In genomic region chr21:34526618-34527290, GRCh38 we compare ENCODE assay signal across 8 cellular contexts. TPM values are rescaled to one million over a fixed set of nuclear protein-coding genes. Genes with fewer than 3 reads are reported as not detected.
DNase-seq lines count a peak whose midpoint lies in the region; ATAC-seq and TF ChIP-seq lines count a peak whose summit lies in the region.

No MANE protein-coding gene starts in this region.

- H3K9ac ChIP-seq in iPS-20b (ENCODE audit: low read depth, low read length) = peak overlapping the region; percentile 31; the same call in 1 of the 2 replicates

- CTCF ChIA-PET in AG04449 (lab: Yijun Ruan, JAX) = interaction anchor here (1.0 to 26.3 kb wide), 7 partner anchors 12 to 76 kb away, joined by 4 to 351 read pairs (median 8); no protein-coding TSS in a partner anchor

- intact Hi-C loops in gastrocnemius medialis (cut with DNase I; ENCODE audit: low total_unique reads) = no loop called here

- TF ChIP-seq CTCF in AG04449 (IDR thresholded peaks at IDR 0.05; ENCODE audit: insufficient read depth, low read length, missing control alignments) = no peak
- TF ChIP-seq CTCF in Peyer's patch (IDR thresholded peaks at IDR 0.05) = no peak
- no peak for TF ChIP-seq CTCF in gastrocnemius medialis (IDR thresholded peaks at IDR 0.05 in 4 of 5, conservative IDR thresholded peaks at IDR 0.05 in 1 of 5)

- H3K4me3 ChIP-seq in AG04449 (ENCODE audit: low read depth, low read length) (peak overlapping the region; percentile 67), Peyer's patch (peak overlapping the region; percentile 6 to 50 (median 32)), iPS-20b (ENCODE audit: low read length) (peak overlapping the region; percentile 36), gastrocnemius medialis (peak overlapping the region; percentile 30 to 49 (median 43))

- peak overlapping the region; percentile 60 to 90 (median 86) for H3K27ac ChIP-seq in Peyer's patch
- no peak overlapping the region for H3K27ac ChIP-seq in iPS-20b (ENCODE audit: low read length)
- peak overlapping the region; percentile 57 to 73 (median 68) for H3K27ac ChIP-seq in gastrocnemius medialis

- H3K36me3 ChIP-seq in Peyer's patch = no peaks in the 10 kb centered on the region
- no peaks in the 10 kb centered on the region for H3K36me3 ChIP-seq in iPS-20b (ENCODE audit: insufficient read depth, low read depth, low read length)
- H3K36me3 ChIP-seq in gastrocnemius medialis = peaks cover 0 to 17% of the 10 kb centered on the region in 2 donors

- H3K27me3 ChIP-seq in Peyer's patch (no peaks in the 10 kb centered on the region), iPS-20b (ENCODE audit: insufficient read depth, low read length) (peaks cover 17% of the 10 kb centered on the region; the same call in 1 of the 2 replicates), gastrocnemius medialis (no peaks in the 10 kb centered on the region)

- ATAC-seq in GM19463 (IDR thresholded peaks at IDR 0.05; ENCODE audit: unreplicated experiment) (peak; percentile 65), gastrocnemius medialis (peak; percentile 84 to 87), GM18861 (IDR thresholded peaks at IDR 0.05; ENCODE audit: unreplicated experiment) (no peak), GM19397 (IDR thresholded peaks at IDR 0.05; ENCODE audit: unreplicated experiment) (no peak)

- in situ Hi-C loops in gastrocnemius medialis (cut with MboI; ENCODE audit: low sequenced_read_pairs in 4 of 4) = no loop called here

- TF ChIP-seq POLR2A in Peyer's patch (IDR thresholded peaks at IDR 0.05) = peak; percentile 52 to 74
- TF ChIP-seq POLR2A in gastrocnemius medialis (IDR thresholded peaks at IDR 0.05) = peak in 1 of 2 donors; percentile 54

- DNase-seq in AG04449 (ENCODE audit: low read depth, low spot score) (peak; percentile 100), Peyer's patch (peak in 2 of 3 donors; percentile 63 to 83), brain pericyte (ENCODE audit: low read depth, low spot score) (peak; percentile 89), gastrocnemius medialis (peak; percentile 33 to 41)

- POLR2A ChIA-PET in AG04449 (lab: Yijun Ruan, JAX) = interaction anchor here (0.7 to 4.0 kb wide), 16 partner anchors 8 to 408 kb away, joined by 3 to 61 read pairs (median 6); no protein-coding TSS in a partner anchor

- H3K4me1 ChIP-seq in Peyer's patch = peaks cover 0 to 33% (median 2%) of the 10 kb centered on the region in 4 donors
- peaks cover 29% of the 10 kb centered on the region for H3K4me1 ChIP-seq in iPS-20b (ENCODE audit: insufficient read depth, low read length)
- peaks cover 25 to 30% of the 10 kb centered on the region in 2 donors for H3K4me1 ChIP-seq in gastrocnemius medialis

- H3K9me3 ChIP-seq in Peyer's patch (no peaks in the 10 kb centered on the region), iPS-20b (ENCODE audit: insufficient read depth, low read depth, low read length) (no peaks in the 10 kb centered on the region), gastrocnemius medialis (no peaks in the 10 kb centered on the region)

RNA-seq across cellular contexts. Expression of gene KCNE1, which starts 14.7 kb away (rescaled TPM):
- total RNA-seq in Peyer's patch (1 to 10 TPM in 2 of 4 donors, under 1 TPM in 2; 0.70 to 3.8 (median 1.7) TPM), gastrocnemius medialis (1 to 10 TPM in 1 of 4 donors, under 1 TPM in 1, not detected in 2; 0.22 to 2.9 TPM)

Comparison
In these comparisons a context has a peak if more than half of its experiments do, and no peak if none do; other contexts are left out.
1. DNase-seq: peak in every context shown above with its lines; median percentile 100 in AG04449; 89 in brain pericyte; 73 in Peyer's patch; 37 in gastrocnemius medialis.
2. ATAC-seq: peak in GM19463 (single experiment) and gastrocnemius medialis (2 of 2); none in GM18861 (single experiment) and GM19397 (single experiment).
3. Peak in every context shown above with its lines, with median percentiles within 50 percentile points of each other: H3K4me3 ChIP-seq.